7 cellular contexts compared by ENCODE assay signal in genomic region chr15:78620021-78620838, GRCh38. TPM values are rescaled to one million over a fixed set of nuclear protein-coding genes. Genes with fewer than 3 reads are reported as not detected.
DNase-seq lines count a peak whose midpoint lies in the region; ATAC-seq and TF ChIP-seq lines count a peak whose summit lies in the region.

No MANE protein-coding gene starts in this region.

- H3K4me3 ChIP-seq in heart right ventricle, result peak overlapping the region in 9 of 10 donors; percentile 28 to 49 (median 43)

- no peaks in the 10 kb centered on the region for H3K9me3 ChIP-seq in heart right ventricle

- 1% methylated on average over 80 to 81 of the region's 82 CpGs for WGBS in heart right ventricle, 2 donors

- DNase-seq in HEK293T (ENCODE audit: extremely low spot score), result peak; percentile 77
- peak; percentile 22 for DNase-seq in SK-MEL-5 (ENCODE audit: low read depth, low spot score)
- no peak for DNase-seq in heart right ventricle
- DNase-seq in sciatic nerve (ENCODE audit: low spot score), result peak; percentile 52
- DNase-seq in activated gamma-delta T cell treated with Interleukin-2 at 50 U/mL for 16 hours, result no peak
- DNase-seq in HT-29 (ENCODE audit: low spot score), result no peak

- intact Hi-C loops in heart right ventricle (cut with DNase I) (no loop called here), sciatic nerve (cut with DNase I) (no loop called here)

- H3K27ac ChIP-seq in heart right ventricle, result no peak overlapping the region

- ATAC-seq in heart right ventricle, result peak in 5 of 8 donors; percentile 22 to 35 (median 29)
- ATAC-seq in sciatic nerve, result no peak
- no peak for ATAC-seq in GM21737 (IDR thresholded peaks at IDR 0.05; ENCODE audit: unreplicated experiment)

- POLR2A ChIA-PET in HEK293T (lab: Yijun Ruan, JAX), result interaction anchor here (0.9 to 1.3 kb wide), 3 partner anchors 55 to 321 kb away, joined by 3 to 4 read pairs (median 3); partner anchors contain the start of genes CHRNA5, PSMA4 and SKIC8

- CTCF ChIA-PET in HEK293T (lab: Yijun Ruan, JAX), result interaction anchor here (0.5 to 0.6 kb wide), 4 partner anchors 19 to 113 kb away, joined by 3 to 4 read pairs (median 4); partner anchors contain the start of gene HYKK

- TF ChIP-seq CTCF in heart right ventricle (IDR thresholded peaks at IDR 0.05), result peak in 6 of 9 donors; percentile 18 to 51 (median 32)

- H3K36me3 ChIP-seq in heart right ventricle, result no peaks in the 10 kb centered on the region

- H3K4me1 ChIP-seq in heart right ventricle, result peaks cover 3 to 25% (median 18%) of the 10 kb centered on the region in 9 donors

- in situ Hi-C loops in SK-MEL-5 (cut with HindIII; ENCODE audit: low pct_unique_long_range_greater_than_20kb, low sequenced_read_pairs), result no loop called here

- peaks cover 14 to 61% (median 56%) of the 10 kb centered on the region in 7 donors for H3K27me3 ChIP-seq in heart right ventricle

TF ChIP-seq in HEK293T, 16 proteins besides CTCF, POLR2A, EP300 and RAD21:
- TF ChIP-seq L3MBTL2 (conservative IDR thresholded peaks at IDR 0.05) (peak; percentile 71), PKNOX1 (IDR thresholded peaks at IDR 0.05) (no peak), NFRKB (IDR thresholded peaks at IDR 0.05) (no peak), CTBP1 (IDR thresholded peaks at IDR 0.05; ENCODE audit: borderline replicate concordance) (no peak)
TF ChIP-seq in HEK293T: peak in this region for 1.

RNA-seq across cellular contexts. Expression of gene CHRNA3, which starts 0.6 kb away (rescaled TPM):
- total RNA-seq in SK-MEL-5 (2014; rRNA removed; shearing (Covaris generic)), result 0.74 and 2.1 TPM in 2 replicates
- polyA plus RNA-seq in SK-MEL-5 (2015; cell fraction: cytosol; rRNA removed), result 1.6 and 2.9 TPM in 2 replicates
- polyA plus RNA-seq in SK-MEL-5 (2015; cell fraction: nucleus; rRNA removed), result 0.99 and 3.3 TPM in 2 replicates
- total RNA-seq in heart right ventricle, result 1 to 10 TPM in 3 of 10 donors, under 1 TPM in 4, not detected in 3; 0.08 to 9.2 (median 0.64) TPM
- under 1 TPM in 1 of 2 donors, not detected in 1; 0.04 TPM for polyA plus RNA-seq in heart right ventricle
- total RNA-seq in sciatic nerve, result not detected
- not detected in 2 replicates for total RNA-seq in HT-29 (2014; rRNA removed; shearing (Covaris generic))

RNA-seq across cellular contexts. Expression of gene CHRNB4, which starts 20.8 kb away (rescaled TPM):
- 0.05 and 0.08 TPM in 2 replicates for total RNA-seq in SK-MEL-5 (2014; rRNA removed; shearing (Covaris generic))
- 0.20 and 0.31 TPM in 2 replicates for polyA plus RNA-seq in SK-MEL-5 (2015; cell fraction: cytosol; rRNA removed)
- polyA plus RNA-seq in SK-MEL-5 (2015; cell fraction: nucleus; rRNA removed), result not detected in 2 replicates
- total RNA-seq in heart right ventricle (under 1 TPM in 2 of 10 donors, not detected in 8; 0.11 to 0.13 TPM), sciatic nerve (not detected)
- polyA plus RNA-seq in heart right ventricle, result under 1 TPM in 1 of 2 donors, not detected in 1; 0.01 TPM
- total RNA-seq in HT-29 (2014; rRNA removed; shearing (Covaris generic)), result 0.03 TPM in 1 of 2 replicates, not detected in the other

RNA-seq across cellular contexts. Expression of gene CHRNA5, which starts 54.9 kb away (rescaled TPM):
- 12.6 and 17.5 TPM in 2 replicates for total RNA-seq in SK-MEL-5 (2014; rRNA removed; shearing (Covaris generic))
- 13.6 and 21.1 TPM in 2 replicates for polyA plus RNA-seq in SK-MEL-5 (2015; cell fraction: cytosol; rRNA removed)
- 3.0 and 4.3 TPM in 2 replicates for polyA plus RNA-seq in SK-MEL-5 (2015; cell fraction: nucleus; rRNA removed)
- total RNA-seq in heart right ventricle (1 to 10 TPM in 9 of 10 donors, under 1 TPM in 1; 0.49 to 3.9 (median 2.4) TPM), sciatic nerve (1.8 TPM)
- 1 to 10 TPM in 1 of 2 donors, under 1 TPM in 1; 0.51 to 1.0 TPM for polyA plus RNA-seq in heart right ventricle
- 14.3 and 14.9 TPM in 2 replicates for total RNA-seq in HT-29 (2014; rRNA removed; shearing (Covaris generic))

Comparison
In these comparisons a context has a peak if more than half of its experiments do, and no peak if none do; other contexts are left out.
1. DNase-seq: peak in HEK293T (single experiment), SK-MEL-5 (single experiment) and sciatic nerve (single experiment); none in heart right ventricle (0 of 2), activated gamma-delta T cell treated with Interleukin-2 at 50 U/mL for 16 hours (single experiment) and HT-29 (single experiment).
2. ATAC-seq: peak in heart right ventricle (5 of 8); none in sciatic nerve (single experiment) and GM21737 (single experiment).